8 cellular contexts compared by ENCODE assay signal in genomic region chr20:34954905-34955231, GRCh38. TPM values are rescaled to one million over a fixed set of nuclear protein-coding genes. Genes with fewer than 3 reads are reported as not detected.
A peak's percentile ranks its signal among the peaks of the same experiment; 100 is the strongest.
DNase-seq lines count a peak whose midpoint lies in the region; ATAC-seq, FAIRE-seq and TF ChIP-seq lines count a peak whose summit lies in the region.

No MANE protein-coding gene starts in this region.

- peak; percentile 32 for ATAC-seq in HCT116

- intact Hi-C loops in HCT116 (cut with micrococcal nuclease): loop anchor here (1.0 kb wide), 1 partner anchor 79 kb away; the partner anchor contains the start of gene ACSS2

- H3K4me3 ChIP-seq in HCT116 (replicated peaks in 1 of 2; ENCODE audit: low read depth in 1 of 2, low read length in 2 of 2): peak overlapping the region; percentile 88 to 91
- H3K4me3 ChIP-seq in SK-N-SH (ENCODE audit: low read depth in 2 of 2, low read length in 1 of 2): peak overlapping the region; percentile 67 to 70
- peak overlapping the region; percentile 86 for H3K4me3 ChIP-seq in epithelial cell of proximal tubule (ENCODE audit: low read depth, low read length)
- peak overlapping the region; percentile 89 for H3K4me3 ChIP-seq in neural cell (ENCODE audit: low read length)

- 21% methylated on average over 13 of the region's 13 CpGs for WGBS in SK-N-SH (ENCODE audit: low lambda C conversion rate)

- TF ChIP-seq EP300 in SK-N-SH (IDR thresholded peaks at IDR 0.05; ENCODE audit: borderline replicate concordance in 1 of 2, low read depth in 1 of 2, low read length in 1 of 2) (no peak), neural cell (conservative IDR thresholded peaks at IDR 0.05; ENCODE audit: poor library complexity, severe bottlenecking) (no peak)

- FAIRE-seq in D721Med (lab: Jason Lieb, UNC): no peak

- peaks cover 15% of the 10 kb centered on the region for H3K79me2 ChIP-seq in HCT116 (ENCODE audit: insufficient read depth, low read length)
- peaks cover 28% of the 10 kb centered on the region; the same call in 1 of the 2 replicates for H3K79me2 ChIP-seq in SK-N-SH (ENCODE audit: insufficient read depth)
- H3K79me2 ChIP-seq in neural cell (replicated peaks; ENCODE audit: insufficient read depth, low read length): no peaks in the 10 kb centered on the region

- TF ChIP-seq RAD21 in HCT116 (IDR thresholded peaks at IDR 0.05; ENCODE audit: low read depth) (no peak), SK-N-SH (IDR thresholded peaks at IDR 0.05; ENCODE audit: low read length) (no peak), neural cell (conservative IDR thresholded peaks at IDR 0.05) (no peak)

- H3K36me3 ChIP-seq in HCT116 (ENCODE audit: control insufficient read depth in 1 of 2, insufficient read depth in 2 of 2, low read length in 2 of 2): peaks cover 6 to 12% of the 10 kb centered on the region in 2 experiments; a peak in 3 of 4 replicates
- H3K36me3 ChIP-seq in SK-N-SH (replicated peaks in 1 of 2; ENCODE audit: control insufficient read depth in 1 of 2, insufficient read depth in 2 of 2, low read length in 1 of 2): peaks cover 9 to 15% of the 10 kb centered on the region in 2 experiments
- no peaks in the 10 kb centered on the region for H3K36me3 ChIP-seq in neural cell (ENCODE audit: insufficient read depth, low read length)

- H2AFZ ChIP-seq in HCT116 (ENCODE audit: low read depth, low read length, poor library complexity, severe bottlenecking) (no peak overlapping the region), SK-N-SH (ENCODE audit: low read depth) (peak overlapping the region; percentile 95), neural cell (ENCODE audit: low read depth, low read length) (peak overlapping the region; percentile 81)

- no peaks in the 10 kb centered on the region for H3F3A ChIP-seq in SK-N-SH (replicated peaks; ENCODE audit: insufficient read depth)
- no peaks in the 10 kb centered on the region for H3F3A ChIP-seq in neural cell (ENCODE audit: insufficient read depth, low read length, poor library complexity, severe bottlenecking)

- CTCF ChIA-PET in HCT116 (lab: Charles Lee) (interaction anchor here (1.1 to 3.3 kb wide), 2 partner anchors 80 to 81 kb away, joined by 4 to 26 read pairs; partner anchors contain the start of gene ACSS2), SK-N-SH (lab: Yijun Ruan, JAX) (interaction anchor here (1.4 to 4.5 kb wide), 3 partner anchors 74 to 86 kb away, joined by 5 to 61 read pairs (median 5); partner anchors contain the start of gene GGT7)

- POLR2A ChIA-PET in HCT116 (lab: Charles Lee): interaction anchor here (1.5 kb wide), 1 partner anchor 129 kb away, joined by 3 read pairs; the partner anchor contains the start of gene NCOA6
- POLR2A ChIA-PET in SK-N-SH (lab: Yijun Ruan, JAX): interaction anchor here (0.5 to 2.1 kb wide), 4 partner anchors 14 to 82 kb away, joined by 3 to 8 read pairs (median 4); partner anchors contain the start of gene GGT7

- H3K4me2 ChIP-seq in HCT116 (ENCODE audit: low read length) (peak overlapping the region; percentile 95), SK-N-SH (peak overlapping the region; percentile 81), neural cell (ENCODE audit: low read length) (peak overlapping the region; percentile 98)

- no peaks in the 10 kb centered on the region for H3K9me3 ChIP-seq in HCT116 (ENCODE audit: control insufficient read depth in 1 of 2, insufficient read depth in 1 of 2, low read depth in 1 of 2, low read length in 2 of 2)
- no peaks in the 10 kb centered on the region for H3K9me3 ChIP-seq in SK-N-SH
- H3K9me3 ChIP-seq in neural cell (ENCODE audit: low read length): no peaks in the 10 kb centered on the region

- no peak for TF ChIP-seq POLR2A in HCT116 (IDR thresholded peaks at IDR 0.05; ENCODE audit: borderline replicate concordance, extremely low read depth, insufficient read depth, insufficient read length)

- no peaks in the 10 kb centered on the region for H4K20me1 ChIP-seq in HCT116 (ENCODE audit: insufficient read depth)
- H4K20me1 ChIP-seq in SK-N-SH (ENCODE audit: insufficient read depth): no peaks in the 10 kb centered on the region
- H4K20me1 ChIP-seq in neural cell (ENCODE audit: insufficient read depth): no peaks in the 10 kb centered on the region

- RAD21 ChIA-PET in HCT116 (lab: Charles Lee; ENCODE audit: low non-redundant PET in 1 of 2, low total read pairs in 2 of 2, uncharacterized antibody in 2 of 2, unreplicated experiment in 2 of 2): interaction anchor here in 1 of 2 experiments (1.5 kb wide), 1 partner anchor 79 kb away, joined by 3 read pairs; the partner anchor contains the start of gene ACSS2

- no peaks in the 10 kb centered on the region for H3K27me3 ChIP-seq in HCT116 (ENCODE audit: insufficient read depth, low read length)
- H3K27me3 ChIP-seq in SK-N-SH (ENCODE audit: insufficient read depth): no peaks in the 10 kb centered on the region
- H3K27me3 ChIP-seq in neural cell (ENCODE audit: insufficient read depth, low read depth, low read length): no peaks in the 10 kb centered on the region

- H3K9me2 ChIP-seq in HCT116 (ENCODE audit: insufficient read depth): no peaks in the 10 kb centered on the region
- H3K9me2 ChIP-seq in SK-N-SH: no peaks in the 10 kb centered on the region
- H3K9me2 ChIP-seq in neural cell (ENCODE audit: insufficient read depth, low read length): no peaks in the 10 kb centered on the region

- H3K9ac ChIP-seq in HCT116 (ENCODE audit: low read length): peak overlapping the region; percentile 86
- H3K9ac ChIP-seq in SK-N-SH: peak overlapping the region; percentile 80
- peak overlapping the region; percentile 77 for H3K9ac ChIP-seq in neural cell (ENCODE audit: low read length)

- peaks cover 7 to 18% of the 10 kb centered on the region in 2 experiments for H3K4me1 ChIP-seq in HCT116 (ENCODE audit: control insufficient read depth in 1 of 2, insufficient read depth in 2 of 2, low read length in 2 of 2)
- peaks cover 10 to 15% of the 10 kb centered on the region in 2 experiments; a peak in 3 of 4 replicates for H3K4me1 ChIP-seq in SK-N-SH (ENCODE audit: control insufficient read depth in 1 of 2, insufficient read depth in 2 of 2, low read depth in 1 of 2, low read length in 1 of 2)

- no TSS peak for BruUV-seq in HCT116 (replicated peaks; lab: Mats Ljungman, UMichigan)

- DNase-seq in HCT116 (ENCODE audit: low read depth, low spot score) (peak; percentile 13), SK-N-SH (peak; percentile 59), epithelial cell of proximal tubule (ENCODE audit: low read depth) (no peak), D721Med (ENCODE audit: insufficient read length, low spot score) (no peak), superior temporal gyrus (ENCODE audit: extremely low spot score) (no peak)
- no peak for DNase-seq in effector CD8-positive, alpha-beta T cell (lab: John Stamatoyannopoulos, UW)

- TF ChIP-seq CTCF in C4-2B (conservative IDR thresholded peaks at IDR 0.05) (no peak), HCT116 (IDR thresholded peaks at IDR 0.05 in 2 of 3, conservative IDR thresholded peaks at IDR 0.05 in 1 of 3; ENCODE audit: borderline replicate concordance in 1 of 3, insufficient read depth in 1 of 3, low read depth in 2 of 3, low read length in 2 of 3) (no peak), SK-N-SH (IDR thresholded peaks at IDR 0.05) (no peak), epithelial cell of proximal tubule (conservative IDR thresholded peaks at IDR 0.05; ENCODE audit: low read depth, low read length) (no peak), neural cell (IDR thresholded peaks at IDR 0.05; ENCODE audit: poor library complexity, severe bottlenecking) (no peak), D721Med (IDR thresholded peaks at IDR 0.05; ENCODE audit: insufficient read depth, missing control alignments) (no peak)

- H3K27ac ChIP-seq in C4-2B (peak overlapping the region; percentile 91), HCT116 (ENCODE audit: low read depth, low read length) (peak overlapping the region; percentile 75), SK-N-SH (ENCODE audit: low read depth in 2 of 2, low read length in 1 of 2) (peak overlapping the region; percentile 84 to 95), neural cell (ENCODE audit: low read length) (peak overlapping the region; percentile 80)

TF ChIP-seq in HCT116, 20 proteins besides CTCF, POLR2A, EP300 and RAD21 (continues in another document):
- peak; percentile 69 for TF ChIP-seq MAX (IDR thresholded peaks at IDR 0.05)
- TF ChIP-seq EZH2phosphoT487 (IDR thresholded peaks at IDR 0.05; ENCODE audit: borderline replicate concordance): no peak
- TF ChIP-seq SP1 (IDR thresholded peaks at IDR 0.05; ENCODE audit: low read depth): no peak

TF ChIP-seq in SK-N-SH, 30 proteins besides CTCF, POLR2A, EP300 and RAD21:
- peak; percentile 42; the same call in 1 of the 2 replicates for TF ChIP-seq MXI1 (IDR thresholded peaks at IDR 0.05; ENCODE audit: low read depth, low read length)
- no peak; the same call in 1 of the 2 replicates for TF ChIP-seq MAX (IDR thresholded peaks at IDR 0.05; ENCODE audit: low read depth)
- no peak for TF ChIP-seq RCOR1 (IDR thresholded peaks at IDR 0.05; ENCODE audit: low read length)

TF ChIP-seq in neural cell, 6 proteins besides CTCF, POLR2A, EP300 and RAD21 (continues in another document):
- TF ChIP-seq SMC3 (conservative IDR thresholded peaks at IDR 0.05; ENCODE audit: poor library complexity) (no peak), POLR2AphosphoS5 (IDR thresholded peaks at IDR 0.05) (no peak), TAF1 (IDR thresholded peaks at IDR 0.05; ENCODE audit: low read depth) (no peak), EZH2 (IDR thresholded peaks at IDR 0.05; ENCODE audit: borderline replicate concordance, insufficient read depth, low read length, poor library complexity, severe bottlenecking) (no peak)

RNA-seq across cellular contexts. Expression of gene GSS, which starts 0.7 kb away (rescaled TPM):
- 83.6 TPM for total RNA-seq in HCT116 (2021; ENCODE audit: unreplicated experiment)
- polyA plus RNA-seq in HCT116 (2012): 118 and 123 TPM in 2 replicates
- 95.6 and 117 TPM in 2 replicates for polyA plus RNA-seq in SK-N-SH (2012; rRNA removed)
- polyA plus RNA-seq in SK-N-SH (2012; cell fraction: cytosol; rRNA removed): 61.2 and 78.3 TPM in 2 replicates
- polyA plus RNA-seq in SK-N-SH (2012; cell fraction: nucleus; rRNA removed): 247 and 324 TPM in 2 replicates
- 76.2 and 82.8 TPM in 2 replicates for total RNA-seq in epithelial cell of proximal tubule
- 152 and 173 TPM in 2 replicates for polyA plus RNA-seq in neural cell
- 60.4 and 61.6 TPM in 2 replicates for polyA minus RNA-seq in neural cell

RNA-seq across cellular contexts. Expression of gene MYH7B, which starts 0.8 kb away (rescaled TPM):
- total RNA-seq in HCT116 (2021; ENCODE audit: unreplicated experiment) (0.74 TPM), epithelial cell of proximal tubule (not detected in 2 replicates)
- polyA plus RNA-seq in HCT116 (2012): 0.47 and 0.90 TPM in 2 replicates
- polyA plus RNA-seq in SK-N-SH (2012; rRNA removed) (0.32 and 0.41 TPM in 2 replicates), neural cell (0.18 TPM in 1 of 2 replicates, not detected in the other)
- 0.06 and 0.47 TPM in 2 replicates for polyA plus RNA-seq in SK-N-SH (2012; cell fraction: cytosol; rRNA removed)
- 1.6 and 1.9 TPM in 2 replicates for polyA plus RNA-seq in SK-N-SH (2012; cell fraction: nucleus; rRNA removed)
- polyA minus RNA-seq in neural cell: 0.23 TPM in 1 of 2 replicates, not detected in the other

Comparison
In these comparisons a context has a peak if more than half of its experiments do, and no peak if none do; other contexts are left out.
1. DNase-seq: peak in HCT116 (single experiment) and SK-N-SH (single experiment); none in epithelial cell of proximal tubule (single experiment), D721Med (single experiment), effector CD8-positive, alpha-beta T cell (single experiment) and superior temporal gyrus (single experiment).
2. Peak in every context shown above with its lines, with median percentiles within 50 percentile points of each other: H3K27ac ChIP-seq, H3K4me2 ChIP-seq, H3K4me3 ChIP-seq and H3K9ac ChIP-seq.